8 cellular contexts compared by ENCODE assay signal in the genomic region with DNA sequence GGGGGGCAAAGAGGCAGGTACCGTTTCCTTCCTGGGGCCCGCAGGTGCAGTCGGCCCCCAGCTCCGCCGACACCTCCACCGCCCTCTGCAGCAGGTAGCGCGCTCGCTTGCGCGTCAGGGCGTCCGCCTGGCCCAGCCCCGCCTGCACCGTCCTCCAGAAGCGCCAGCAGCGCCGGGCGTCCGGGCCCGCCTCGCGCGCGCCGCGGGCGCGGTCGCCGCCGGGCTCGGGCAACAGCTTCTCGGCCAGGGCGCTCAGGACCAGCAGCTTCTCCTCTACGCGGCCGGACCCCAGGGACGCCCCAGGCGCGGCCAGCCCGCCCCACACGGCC. TPM values are rescaled to one million over a fixed set of nuclear protein-coding genes. Genes with fewer than 3 reads are reported as not detected.
DNase-seq lines count a peak whose midpoint lies in the region; ATAC-seq and TF ChIP-seq lines count a peak whose summit lies in the region.

No MANE protein-coding gene starts in this region.

- no peaks in the 10 kb centered on the region for H3K36me3 Mint-ChIP-seq in GM23338 (ENCODE audit: low read depth)
- peaks cover 6% of the 10 kb centered on the region for H3K36me3 Mint-ChIP-seq in T-helper 2 cell treated with Interferon-gamma antibody and Interleukin-4, amounts not matched to agents 5 μg/mL and 100 μg/mL, for 36 hours (ENCODE audit: low read depth)
- H3K36me3 Mint-ChIP-seq in brain = peaks cover 6% of the 10 kb centered on the region

- peak; percentile 72 for ATAC-seq in GM23338

- H3K9me2 ChIP-seq in GM23338 (ENCODE audit: insufficient read depth) = no peaks in the 10 kb centered on the region

- no peaks in the 10 kb centered on the region for H3K36me3 ChIP-seq in GM23338 (ENCODE audit: insufficient read depth)

- no peak overlapping the region for H3K27ac ChIP-seq in GM23338 (ENCODE audit: low read depth)

- H3K27me3 Mint-ChIP-seq in GM23338 (ENCODE audit: insufficient read depth, low read depth, poor library complexity) = peaks cover 17% of the 10 kb centered on the region
- peaks cover 7% of the 10 kb centered on the region for H3K27me3 Mint-ChIP-seq in T-helper 2 cell treated with Interferon-gamma antibody and Interleukin-4, amounts not matched to agents 5 μg/mL and 100 μg/mL, for 36 hours (ENCODE audit: low read depth)
- H3K27me3 Mint-ChIP-seq in brain = peaks cover 6% of the 10 kb centered on the region

- peaks cover 35% of the 10 kb centered on the region for H3K4me1 Mint-ChIP-seq in GM23338
- peaks cover 39% of the 10 kb centered on the region for H3K4me1 Mint-ChIP-seq in T-helper 2 cell treated with Interferon-gamma antibody and Interleukin-4, amounts not matched to agents 5 μg/mL and 100 μg/mL, for 36 hours (ENCODE audit: low read depth)
- peaks cover 52% of the 10 kb centered on the region for H3K4me1 Mint-ChIP-seq in brain

- H3K4me3 Mint-ChIP-seq in GM23338 (peak overlapping the region; percentile 86), brain (peak overlapping the region; percentile 92 to 95 (median 93))
- peak overlapping the region; percentile 87 for H3K4me3 Mint-ChIP-seq in T-helper 2 cell treated with Interferon-gamma antibody and Interleukin-4, amounts not matched to agents 5 μg/mL and 100 μg/mL, for 36 hours

- peaks cover 46% of the 10 kb centered on the region for H3K27me3 ChIP-seq in GM23338 (ENCODE audit: insufficient read depth)

- peak overlapping the region; percentile 93 for H2AFZ ChIP-seq in GM23338

- H3K27ac Mint-ChIP-seq in GM23338 (no peak overlapping the region), brain (peak overlapping the region; percentile 80 to 94 (median 86))
- H3K27ac Mint-ChIP-seq in T-helper 2 cell treated with Interferon-gamma antibody and Interleukin-4, amounts not matched to agents 5 μg/mL and 100 μg/mL, for 36 hours = peak overlapping the region; percentile 80

- no peak for TF ChIP-seq CTCF in GM12865 (IDR thresholded peaks at IDR 0.05; ENCODE audit: insufficient read depth, low read depth, low read length, missing control alignments)
- no peak for TF ChIP-seq CTCF in GM23338 (conservative IDR thresholded peaks at IDR 0.05; ENCODE audit: low read depth in 2 of 2)
- TF ChIP-seq CTCF in brain (conservative IDR thresholded peaks at IDR 0.05) = no peak

- peaks cover 45% of the 10 kb centered on the region for H3K79me2 ChIP-seq in GM23338 (replicated peaks; ENCODE audit: insufficient read depth)

- H3F3A ChIP-seq in GM23338 (replicated peaks; ENCODE audit: low read depth) = peaks cover 10% of the 10 kb centered on the region; the same call in 1 of the 2 replicates

- peak overlapping the region; percentile 85 for H3K4me3 ChIP-seq in GM12865 (ENCODE audit: low read depth, low read length)
- H3K4me3 ChIP-seq in GM23338 = peak overlapping the region; percentile 79

- peak overlapping the region; percentile 97 for H3K4me2 ChIP-seq in GM23338

- no peaks in the 10 kb centered on the region; the same call in 2 of the 3 replicates for H3K9me3 Mint-ChIP-seq in GM23338
- H3K9me3 Mint-ChIP-seq in T-helper 2 cell treated with Interferon-gamma antibody and Interleukin-4, amounts not matched to agents 5 μg/mL and 100 μg/mL, for 36 hours = no peaks in the 10 kb centered on the region
- H3K9me3 Mint-ChIP-seq in brain = peaks cover 0 to 4% (median 0%) of the 10 kb centered on the region in 5 experiments

- H3K4me1 ChIP-seq in GM23338 (ENCODE audit: insufficient read depth) = peaks cover 34% of the 10 kb centered on the region

- DNase-seq in GM12865 (ENCODE audit: low read depth) (peak; percentile 87), GM23338 (ENCODE audit: low spot score) (peak; percentile 76), Kasumi-1 (lab: John Stamatoyannopoulos, UW) (peak; percentile 24 to 48), kidney glomerular epithelial cell (lab: John Stamatoyannopoulos, UW) (peak; percentile 12), NCI-H1048 (lab: John Stamatoyannopoulos, UW) (no peak)
- DNase-seq in T-helper 2 cell treated with Interferon-gamma antibody and Interleukin-4, amounts not matched to agents 5 μg/mL and 100 μg/mL, for 36 hours (ENCODE audit: low spot score) = peak; percentile 66
- DNase-seq in stimulated activated CD4-positive, alpha-beta T cell treated with anti-CD3 and anti-CD28 coated beads, Interleukin-1b, Interleukin-23, amount 100 ng/mL, for 48 hours = peak; percentile 74

- H4K20me1 ChIP-seq in GM23338 (replicated peaks; ENCODE audit: insufficient read depth) = 0 out of 2 replicates have a peak, but pooled peaks cover 3% of the 10 kb centered on the region

TF ChIP-seq in GM23338, 12 proteins besides CTCF, POLR2A, EP300 and RAD21 (continues in another document):
- TF ChIP-seq CREB1 (CRISPR knock-in tag; IDR thresholded peaks at IDR 0.05; ENCODE audit: low read depth) (no peak), EZH2 (IDR thresholded peaks at IDR 0.05; ENCODE audit: low read depth, unreplicated experiment) (no peak), STAT1 (IDR thresholded peaks at IDR 0.05; ENCODE audit: unreplicated experiment) (no peak), POLR2AphosphoS5 (IDR thresholded peaks at IDR 0.05; ENCODE audit: low read depth) (no peak), JUNB (IDR thresholded peaks at IDR 0.05; ENCODE audit: unreplicated experiment) (no peak), ZNF114 (CRISPR knock-in tag; IDR thresholded peaks at IDR 0.05) (no peak), EZH2phosphoT487 (IDR thresholded peaks at IDR 0.05; ENCODE audit: unreplicated experiment) (no peak), NANOG (IDR thresholded peaks at IDR 0.05; ENCODE audit: borderline replicate concordance) (no peak)
- TF ChIP-seq, protein P1, sequence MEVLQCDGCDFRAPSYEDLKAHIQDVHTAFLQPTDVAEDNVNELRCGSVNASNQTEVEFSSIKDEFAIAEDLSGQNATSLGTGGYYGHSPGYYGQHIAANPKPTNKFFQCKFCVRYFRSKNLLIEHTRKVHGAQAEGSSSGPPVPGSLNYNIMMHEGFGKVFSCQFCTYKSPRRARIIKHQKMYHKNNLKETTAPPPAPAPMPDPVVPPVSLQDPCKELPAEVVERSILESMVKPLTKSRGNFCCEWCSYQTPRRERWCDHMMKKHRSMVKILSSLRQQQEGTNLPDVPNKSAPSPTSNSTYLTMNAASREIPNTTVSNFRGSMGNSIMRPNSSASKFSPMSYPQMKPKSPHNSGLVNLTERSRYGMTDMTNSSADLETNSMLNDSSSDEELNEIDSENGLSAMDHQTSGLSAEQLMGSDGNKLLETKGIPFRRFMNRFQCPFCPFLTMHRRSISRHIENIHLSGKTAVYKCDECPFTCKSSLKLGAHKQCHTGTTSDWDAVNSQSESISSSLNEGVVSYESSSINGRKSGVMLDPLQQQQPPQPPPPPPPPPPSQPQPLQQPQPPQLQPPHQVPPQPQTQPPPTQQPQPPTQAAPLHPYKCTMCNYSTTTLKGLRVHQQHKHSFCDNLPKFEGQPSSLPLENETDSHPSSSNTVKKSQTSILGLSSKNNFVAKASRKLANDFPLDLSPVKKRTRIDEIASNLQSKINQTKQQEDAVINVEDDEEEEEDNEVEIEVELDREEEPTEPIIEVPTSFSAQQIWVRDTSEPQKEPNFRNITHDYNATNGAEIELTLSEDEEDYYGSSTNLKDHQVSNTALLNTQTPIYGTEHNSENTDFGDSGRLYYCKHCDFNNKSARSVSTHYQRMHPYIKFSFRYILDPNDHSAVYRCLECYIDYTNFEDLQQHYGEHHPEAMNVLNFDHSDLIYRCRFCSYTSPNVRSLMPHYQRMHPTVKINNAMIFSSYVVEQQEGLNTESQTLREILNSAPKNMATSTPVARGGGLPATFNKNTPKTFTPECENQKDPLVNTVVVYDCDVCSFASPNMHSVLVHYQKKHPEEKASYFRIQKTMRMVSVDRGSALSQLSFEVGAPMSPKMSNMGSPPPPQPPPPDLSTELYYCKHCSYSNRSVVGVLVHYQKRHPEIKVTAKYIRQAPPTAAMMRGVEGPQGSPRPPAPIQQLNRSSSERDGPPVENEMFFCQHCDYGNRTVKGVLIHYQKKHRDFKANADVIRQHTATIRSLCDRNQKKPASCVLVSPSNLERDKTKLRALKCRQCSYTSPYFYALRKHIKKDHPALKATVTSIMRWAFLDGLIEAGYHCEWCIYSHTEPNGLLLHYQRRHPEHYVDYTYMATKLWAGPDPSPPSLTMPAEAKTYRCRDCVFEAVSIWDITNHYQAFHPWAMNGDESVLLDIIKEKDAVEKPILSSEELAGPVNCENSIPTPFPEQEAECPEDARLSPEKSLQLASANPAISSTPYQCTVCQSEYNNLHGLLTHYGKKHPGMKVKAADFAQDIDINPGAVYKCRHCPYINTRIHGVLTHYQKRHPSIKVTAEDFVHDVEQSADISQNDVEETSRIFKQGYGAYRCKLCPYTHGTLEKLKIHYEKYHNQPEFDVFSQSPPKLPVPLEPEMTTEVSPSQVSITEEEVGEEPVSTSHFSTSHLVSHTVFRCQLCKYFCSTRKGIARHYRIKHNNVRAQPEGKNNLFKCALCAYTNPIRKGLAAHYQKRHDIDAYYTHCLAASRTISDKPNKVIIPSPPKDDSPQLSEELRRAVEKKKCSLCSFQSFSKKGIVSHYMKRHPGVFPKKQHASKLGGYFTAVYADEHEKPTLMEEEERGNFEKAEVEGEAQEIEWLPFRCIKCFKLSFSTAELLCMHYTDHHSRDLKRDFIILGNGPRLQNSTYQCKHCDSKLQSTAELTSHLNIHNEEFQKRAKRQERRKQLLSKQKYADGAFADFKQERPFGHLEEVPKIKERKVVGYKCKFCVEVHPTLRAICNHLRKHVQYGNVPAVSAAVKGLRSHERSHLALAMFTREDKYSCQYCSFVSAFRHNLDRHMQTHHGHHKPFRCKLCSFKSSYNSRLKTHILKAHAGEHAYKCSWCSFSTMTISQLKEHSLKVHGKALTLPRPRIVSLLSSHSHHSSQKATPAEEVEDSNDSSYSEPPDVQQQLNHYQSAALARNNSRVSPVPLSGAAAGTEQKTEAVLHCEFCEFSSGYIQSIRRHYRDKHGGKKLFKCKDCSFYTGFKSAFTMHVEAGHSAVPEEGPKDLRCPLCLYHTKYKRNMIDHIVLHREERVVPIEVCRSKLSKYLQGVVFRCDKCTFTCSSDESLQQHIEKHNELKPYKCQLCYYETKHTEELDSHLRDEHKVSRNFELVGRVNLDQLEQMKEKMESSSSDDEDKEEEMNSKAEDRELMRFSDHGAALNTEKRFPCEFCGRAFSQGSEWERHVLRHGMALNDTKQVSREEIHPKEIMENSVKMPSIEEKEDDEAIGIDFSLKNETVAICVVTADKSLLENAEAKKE (CRISPR knock-in tag; IDR thresholded peaks at IDR 0.05) = no peak

RNA-seq across cellular contexts. Expression of a gene that starts 0.9 kb away (rescaled TPM):
- total RNA-seq in GM23338 (2014; rRNA removed; shearing (Covaris generic)) = 18.8 and 44.8 TPM in 2 replicates
- polyA plus RNA-seq in GM23338 (2016; fragmentation: Nextera tagmentation; extraction: Ambion mirVana) = 14.9 and 17.4 TPM in 2 replicates
- 5.4 TPM for polyA plus RNA-seq in brain (ENCODE audit: insufficient read depth, low read depth, low replicate concordance)
